In the genomic region with DNA sequence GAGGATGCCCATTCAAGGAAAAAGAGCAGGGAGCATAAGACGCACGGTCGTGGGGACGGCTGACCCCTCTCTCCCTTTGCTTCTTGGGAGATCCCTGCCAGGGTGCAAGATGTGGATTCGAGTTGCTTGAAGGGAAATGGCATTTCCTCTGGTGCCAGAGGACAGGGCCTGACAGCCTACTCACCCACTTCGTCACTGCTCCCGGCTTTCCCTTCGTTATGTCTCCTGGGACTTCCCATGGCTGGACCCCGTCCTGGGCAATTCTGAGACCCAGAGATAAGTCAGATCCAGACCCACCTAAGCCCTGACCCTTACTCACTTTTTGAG, we compare ENCODE assay signal across 1 cellular context.
TF ChIP-seq lines count a peak whose summit lies in the region.

No MANE protein-coding gene starts in this region.

TF ChIP-seq in IMR-90, 13 proteins besides CTCF, POLR2A, EP300 and RAD21:
- TF ChIP-seq SMC3 (IDR thresholded peaks at IDR 0.05; ENCODE audit: low read depth, low read length): no peak
- no peak for TF ChIP-seq BHLHE40 (IDR thresholded peaks at IDR 0.05; ENCODE audit: low read depth, low read length)
- no peak for TF ChIP-seq CEBPB (IDR thresholded peaks at IDR 0.05; ENCODE audit: low read depth, low read length)
- TF ChIP-seq FOS (IDR thresholded peaks at IDR 0.05; ENCODE audit: low read depth, low read length): no peak
- no peak for TF ChIP-seq RCOR1 (IDR thresholded peaks at IDR 0.05; ENCODE audit: insufficient replicate concordance, low read length)
TF ChIP-seq in IMR-90: peak in this region for 0.
